ENCODE assay signal across 9 cellular contexts in genomic region chr12:48184549-48184922, GRCh38. TPM values are rescaled to one million over a fixed set of nuclear protein-coding genes. Genes with fewer than 3 reads are reported as not detected.
A peak's percentile ranks its signal among the peaks of the same experiment; 100 is the strongest.
DNase-seq lines count a peak whose midpoint lies in the region; ATAC-seq lines count a peak whose summit lies in the region.
"Had no signal": no experiment of that assay in that cellular context is flagged by ENCODE, and none has a peak within 500 bp of the region (broad histone marks: within the 10 kb centered on the region; RNA-seq: fewer than 3 reads in every experiment).

No MANE protein-coding gene starts in this region.

- no peaks in the 10 kb centered on the region for H3K36me3 ChIP-seq in HUES48 (ENCODE audit: control insufficient read depth, insufficient read depth, low read length)

- no peak overlapping the region for H3K27ac Mint-ChIP-seq in activated T-helper 2 cell treated with anti-CD3 and anti-CD28 coated beads, Interferon-gamma antibody, Interleukin-2, Interleukin-4, amounts not matched to agents 10 μg/mL and 5 μg/mL and 100 μg/mL, durations not matched to agents 14 hours and 24 hours and 36 hours
- no peak overlapping the region for H3K27ac Mint-ChIP-seq in stimulated activated memory B cell treated with anti-CD40 and anti-IgM and Interleukin-4, amounts not matched to agents 10 μg/mL and 1 μg/mL and 100 μg/mL, for 72 hours

- peaks cover 81% of the 10 kb centered on the region for H3K27me3 ChIP-seq in HUES48 (ENCODE audit: control insufficient read depth, insufficient read depth, low read length)

- peaks cover 18% of the 10 kb centered on the region for H3K4me1 Mint-ChIP-seq in activated T-helper 2 cell treated with anti-CD3 and anti-CD28 coated beads, Interferon-gamma antibody, Interleukin-2, Interleukin-4, amounts not matched to agents 10 μg/mL and 5 μg/mL and 100 μg/mL, durations not matched to agents 14 hours and 24 hours and 36 hours (ENCODE audit: low read depth)
- H3K4me1 Mint-ChIP-seq in stimulated activated memory B cell treated with anti-CD40 and anti-IgM and Interleukin-4, amounts not matched to agents 10 μg/mL and 1 μg/mL and 100 μg/mL, for 72 hours, result peaks cover 32% of the 10 kb centered on the region

- peaks cover 59% of the 10 kb centered on the region for H3K27me3 Mint-ChIP-seq in activated T-helper 2 cell treated with anti-CD3 and anti-CD28 coated beads, Interferon-gamma antibody, Interleukin-2, Interleukin-4, amounts not matched to agents 10 μg/mL and 5 μg/mL and 100 μg/mL, durations not matched to agents 14 hours and 24 hours and 36 hours (ENCODE audit: low read depth)
- peaks cover 32% of the 10 kb centered on the region for H3K27me3 Mint-ChIP-seq in stimulated activated memory B cell treated with anti-CD40 and anti-IgM and Interleukin-4, amounts not matched to agents 10 μg/mL and 1 μg/mL and 100 μg/mL, for 72 hours

- H3K9me3 ChIP-seq in HUES48 (ENCODE audit: control insufficient read depth, insufficient read depth, low read length), result no peaks in the 10 kb centered on the region

- H3K4me1 ChIP-seq in HUES48 (ENCODE audit: control insufficient read depth, insufficient read depth, low read length), result peaks cover 17% of the 10 kb centered on the region

- H3K27ac ChIP-seq in HUES48 (ENCODE audit: low read depth, low read length), result no peak overlapping the region

- H3K4me3 Mint-ChIP-seq in activated T-helper 2 cell treated with anti-CD3 and anti-CD28 coated beads, Interferon-gamma antibody, Interleukin-2, Interleukin-4, amounts not matched to agents 10 μg/mL and 5 μg/mL and 100 μg/mL, durations not matched to agents 14 hours and 24 hours and 36 hours (ENCODE audit: low read depth), result peak overlapping the region; percentile 62
- H3K4me3 Mint-ChIP-seq in stimulated activated memory B cell treated with anti-CD40 and anti-IgM and Interleukin-4, amounts not matched to agents 10 μg/mL and 1 μg/mL and 100 μg/mL, for 72 hours, result peak overlapping the region; percentile 91

- no peaks in the 10 kb centered on the region for H3K36me3 Mint-ChIP-seq in activated T-helper 2 cell treated with anti-CD3 and anti-CD28 coated beads, Interferon-gamma antibody, Interleukin-2, Interleukin-4, amounts not matched to agents 10 μg/mL and 5 μg/mL and 100 μg/mL, durations not matched to agents 14 hours and 24 hours and 36 hours (ENCODE audit: low read depth)
- H3K36me3 Mint-ChIP-seq in stimulated activated memory B cell treated with anti-CD40 and anti-IgM and Interleukin-4, amounts not matched to agents 10 μg/mL and 1 μg/mL and 100 μg/mL, for 72 hours, result no peaks in the 10 kb centered on the region

- peak overlapping the region; percentile 59 for H3K4me3 ChIP-seq in HUES48 (ENCODE audit: low read depth, low read length)

- H3K9ac ChIP-seq in HUES48 (ENCODE audit: low read depth, low read length), result no peak overlapping the region

- no peak for ATAC-seq in stimulated activated memory B cell treated with anti-CD40 and anti-IgM and Interleukin-4, amounts not matched to agents 10 μg/mL and 1 μg/mL and 100 μg/mL, for 72 hours
- ATAC-seq in HG02798 (IDR thresholded peaks at IDR 0.05; ENCODE audit: poor library complexity, unreplicated experiment), result no peak
- no peak for ATAC-seq in HG02973 (IDR thresholded peaks at IDR 0.05; ENCODE audit: unreplicated experiment)

- intact Hi-C loops in activated T-helper 2 cell treated with anti-CD3 and anti-CD28 coated beads, Interferon-gamma antibody, Interleukin-2, Interleukin-4, amounts not matched to agents 10 μg/mL and 5 μg/mL and 100 μg/mL, durations not matched to agents 14 hours and 24 hours and 36 hours (cut with micrococcal nuclease), result loop anchor here (2.0 to 5.0 kb wide), 2 partner anchors 77 to 434 kb away; partner anchors contain the start of gene SENP1

- no peaks in the 10 kb centered on the region for H3K9me3 Mint-ChIP-seq in activated T-helper 2 cell treated with anti-CD3 and anti-CD28 coated beads, Interferon-gamma antibody, Interleukin-2, Interleukin-4, amounts not matched to agents 10 μg/mL and 5 μg/mL and 100 μg/mL, durations not matched to agents 14 hours and 24 hours and 36 hours
- H3K9me3 Mint-ChIP-seq in stimulated activated memory B cell treated with anti-CD40 and anti-IgM and Interleukin-4, amounts not matched to agents 10 μg/mL and 1 μg/mL and 100 μg/mL, for 72 hours, result no peaks in the 10 kb centered on the region

- no peak for DNase-seq in activated T-helper 2 cell treated with anti-CD3 and anti-CD28 coated beads, Interferon-gamma antibody, Interleukin-2, Interleukin-4, amounts not matched to agents 10 μg/mL and 5 μg/mL and 100 μg/mL, durations not matched to agents 14 hours and 24 hours and 36 hours (ENCODE audit: low spot score)
- peak; percentile 48 for DNase-seq in left kidney (ENCODE audit: low read depth, low spot score)
- DNase-seq in NCI-H2196 (lab: John Stamatoyannopoulos, UW; ENCODE audit: unreplicated experiment), result no peak
- DNase-seq: kidney glomerular epithelial cell, NCI-H446 treated with DMSO at 0.1 percent for 48 hours had no signal

RNA-seq across cellular contexts. Expression of gene CCDC184, which starts 1.1 kb away (rescaled TPM):
- total RNA-seq in activated T-helper 2 cell treated with anti-CD3 and anti-CD28 coated beads, Interferon-gamma antibody, Interleukin-2, Interleukin-4, amounts not matched to agents 10 μg/mL and 5 μg/mL and 100 μg/mL, durations not matched to agents 14 hours and 24 hours and 36 hours, result 0.34 and 0.64 TPM in 2 replicates

RNA-seq across cellular contexts. Expression of gene OR10AD1, which starts 18.6 kb away (rescaled TPM):
- total RNA-seq in activated T-helper 2 cell treated with anti-CD3 and anti-CD28 coated beads, Interferon-gamma antibody, Interleukin-2, Interleukin-4, amounts not matched to agents 10 μg/mL and 5 μg/mL and 100 μg/mL, durations not matched to agents 14 hours and 24 hours and 36 hours, result not detected in 2 replicates

RNA-seq across cellular contexts. Expression of gene ASB8, which starts 27.2 kb away (rescaled TPM):
- total RNA-seq in activated T-helper 2 cell treated with anti-CD3 and anti-CD28 coated beads, Interferon-gamma antibody, Interleukin-2, Interleukin-4, amounts not matched to agents 10 μg/mL and 5 μg/mL and 100 μg/mL, durations not matched to agents 14 hours and 24 hours and 36 hours, result 32.5 and 33.1 TPM in 2 replicates
